In the genomic region with DNA sequence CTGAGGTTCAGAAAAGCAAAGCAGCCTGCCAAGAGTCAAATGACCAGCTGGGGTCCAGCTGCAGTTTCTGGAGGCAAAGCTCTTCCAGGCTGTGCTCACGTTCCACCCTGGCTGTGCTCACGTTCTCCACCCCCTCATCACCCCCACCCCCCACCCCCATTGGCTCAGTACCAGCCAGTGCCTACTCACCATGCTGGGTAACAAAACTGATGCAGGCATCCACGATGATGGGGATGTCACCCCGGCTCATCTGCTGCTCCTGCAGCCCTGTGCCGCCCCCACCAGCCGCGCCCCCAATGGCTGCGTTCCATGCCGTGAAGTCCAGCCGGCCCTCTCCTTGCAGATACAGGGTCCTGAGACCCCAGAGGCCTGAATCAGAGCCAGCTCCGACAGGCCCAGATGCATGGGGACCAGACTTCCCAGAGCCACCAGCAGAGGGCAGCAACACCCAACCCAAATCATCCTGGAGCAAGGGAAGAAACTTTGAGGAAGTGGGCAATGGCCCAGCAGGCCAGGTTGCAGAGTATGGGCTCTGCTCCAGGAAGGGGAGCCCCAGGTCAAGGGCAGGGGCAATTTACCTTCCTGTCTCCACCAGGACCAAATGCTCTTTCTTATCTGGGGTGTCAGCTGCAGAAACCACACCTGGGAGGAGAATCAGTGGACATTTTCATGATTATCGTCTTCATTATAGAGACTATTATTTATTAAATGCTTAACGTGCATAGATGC, we compare ENCODE assay signal across 8 cellular contexts. TPM values are rescaled to one million over a fixed set of nuclear protein-coding genes. Genes with fewer than 3 reads are reported as not detected.
DNase-seq lines count a peak whose midpoint lies in the region; ATAC-seq and TF ChIP-seq lines count a peak whose summit lies in the region.

No MANE protein-coding gene starts in this region.

- intact Hi-C loops in activated B cell treated with CpG ODN at 0.5 μM for 24 hours (cut with micrococcal nuclease) = loop anchor here (1.0 kb wide), 7 partner anchors 73 to 1034 kb away; no protein-coding TSS in a partner anchor

- peaks cover 4% of the 10 kb centered on the region for H3K27me3 Mint-ChIP-seq in activated B cell treated with CpG ODN at 0.5 μM for 24 hours

- H3K9me3 Mint-ChIP-seq in activated B cell treated with CpG ODN at 0.5 μM for 24 hours = no peaks in the 10 kb centered on the region

- peak; percentile 67 for DNase-seq in ACHN
- DNase-seq in GM13976 (ENCODE audit: low spot score) = peak; percentile 90
- peak; percentile 34 for DNase-seq in NCI-H2029 treated with DMSO at 0.1 percent for 48 hours (lab: John Stamatoyannopoulos, UW)
- DNase-seq in activated B cell treated with CpG ODN at 0.5 μM for 24 hours = peak; percentile 75
- DNase-seq in cardiac fibroblast (ENCODE audit: low read depth in 2 of 2) = peak; percentile 74 to 76
- peak; percentile 85 for DNase-seq in left kidney (ENCODE audit: low read depth, low spot score)
- DNase-seq in stimulated activated CD4-positive, alpha-beta T cell treated with anti-CD3 and anti-CD28 coated beads, TNF-alpha, amount 100 ng/mL, for 1 hour (ENCODE audit: low read depth in 3 of 3, low spot score in 1 of 3) = peak; percentile 33 to 64 (median 54)

- no peak overlapping the region for H3K27ac Mint-ChIP-seq in activated B cell treated with CpG ODN at 0.5 μM for 24 hours

- CTCF ChIA-PET in activated B cell treated with CpG ODN at 0.5 μM for 24 hours (lab: Charles Lee) = interaction anchor here (0.7 to 2.6 kb wide), 16 partner anchors 14 to 297 kb away, joined by 3 to 29 read pairs (median 3); a partner anchor contains a TSS

- in situ Hi-C loops in ACHN (cut with HindIII; ENCODE audit: low pct_ligation_motif_present, low pct_unique_long_range_greater_than_20kb, low sequenced_read_pairs) = no loop called here
- in situ Hi-C loops in GM13976 (cut with MboI; ENCODE audit: low sequenced_read_pairs, unreplicated experiment) = no loop called here

- POLR2A ChIA-PET in activated B cell treated with CpG ODN at 0.5 μM for 24 hours (lab: Charles Lee) = interaction anchor here (0.5 to 1.0 kb wide), 3 partner anchors 14 to 746 kb away, joined by 3 to 5 read pairs (median 3); a partner anchor contains a TSS

- no peak overlapping the region for H3K4me3 ChIP-seq in cardiac fibroblast (replicated peaks in 1 of 2; ENCODE audit: low read depth in 2 of 2, low read length in 2 of 2)

- H3K4me1 Mint-ChIP-seq in activated B cell treated with CpG ODN at 0.5 μM for 24 hours = peaks cover 4% of the 10 kb centered on the region

- peak; percentile 87 for TF ChIP-seq CTCF in GM13976 (IDR thresholded peaks at IDR 0.05; ENCODE audit: borderline replicate concordance, control extremely low read depth, extremely low read depth, insufficient read depth, missing control alignments)
- peak; percentile 93 for TF ChIP-seq CTCF in activated B cell treated with CpG ODN at 0.5 μM for 24 hours (IDR thresholded peaks at IDR 0.05)
- TF ChIP-seq CTCF in cardiac fibroblast (IDR thresholded peaks at IDR 0.05; ENCODE audit: low read depth, low read length) = peak; percentile 95

- peak; percentile 83 for ATAC-seq in HG02840 (IDR thresholded peaks at IDR 0.05; ENCODE audit: low FRiP score, unreplicated experiment)
- peak; percentile 96 for ATAC-seq in activated B cell treated with CpG ODN at 0.5 μM for 24 hours (ENCODE audit: low read depth)

- no peaks in the 10 kb centered on the region for H3K36me3 Mint-ChIP-seq in activated B cell treated with CpG ODN at 0.5 μM for 24 hours (ENCODE audit: low read depth)

- H3K4me3 Mint-ChIP-seq in activated B cell treated with CpG ODN at 0.5 μM for 24 hours = no peak overlapping the region

RNA-seq across cellular contexts. Expression of a gene that starts 13.7 kb away (rescaled TPM):
- total RNA-seq in activated B cell treated with CpG ODN at 0.5 μM for 24 hours = 63.2 and 79.5 TPM in 2 replicates

RNA-seq across cellular contexts. Expression of a gene that starts 17.1 kb away (rescaled TPM):
- 0.44 and 0.49 TPM in 2 replicates for total RNA-seq in activated B cell treated with CpG ODN at 0.5 μM for 24 hours

RNA-seq across cellular contexts. Expression of a gene that starts 28.1 kb away (rescaled TPM):
- 16.8 and 18.9 TPM in 2 replicates for total RNA-seq in activated B cell treated with CpG ODN at 0.5 μM for 24 hours

RNA-seq across cellular contexts. Expression of a gene that starts 28.2 kb away (rescaled TPM):
- total RNA-seq in activated B cell treated with CpG ODN at 0.5 μM for 24 hours = 101 and 102 TPM in 2 replicates

RNA-seq across cellular contexts. Expression of a gene that starts 46.1 kb away (rescaled TPM):
- 136 and 138 TPM in 2 replicates for total RNA-seq in activated B cell treated with CpG ODN at 0.5 μM for 24 hours

Comparison
In these comparisons a context has a peak if more than half of its experiments do, and no peak if none do; other contexts are left out.
1. DNase-seq: peak in every context shown above with its lines; median percentile 90 in GM13976; 85 in left kidney; 75 in activated B cell treated with CpG ODN at 0.5 μM for 24 hours; 75 in cardiac fibroblast; 67 in ACHN; 54 in stimulated activated CD4-positive, alpha-beta T cell treated with anti-CD3 and anti-CD28 coated beads, TNF-alpha, amount 100 ng/mL, for 1 hour; 34 in NCI-H2029 treated with DMSO at 0.1 percent for 48 hours.